ENCODE assay signal across 21 cellular contexts in genomic region chr13:102816633-102817032, GRCh38.
"Had no signal": no experiment of that assay in that cellular context is flagged by ENCODE, and none has a peak within 500 bp of the region (broad histone marks: within the 10 kb centered on the region; RNA-seq: fewer than 3 reads in every experiment).

No MANE protein-coding gene starts in this region.

- H3K4me1 ChIP-seq: parathyroid adenoma, prostate gland, vagina had no signal

- H2AFZ ChIP-seq: parathyroid adenoma had no signal

- H3K27ac ChIP-seq: coronary artery, heart right ventricle, parathyroid adenoma, prostate gland, right lobe of liver, spleen, tibial artery, upper lobe of left lung, vagina had no signal

- H3K36me3 ChIP-seq: prostate gland had no signal

- H3K9ac ChIP-seq: parathyroid adenoma had no signal

- H3K4me3 ChIP-seq: coronary artery, heart right ventricle, prostate gland, right lobe of liver, spleen, tibial artery, upper lobe of left lung, vagina had no signal

- H3K27ac Mint-ChIP-seq: endodermal cell; natural killer cell treated with Interleukin-12 subunit alpha and Interleukin-12 subunit beta and Interleukin-15 and Interleukin-18, amount 100 ng/mL, for 72 hours; stimulated activated memory B cell treated with anti-CD40 and anti-IgM and Interleukin-4, amounts not matched to agents 10 μg/mL and 1 μg/mL and 100 μg/mL, for 72 hours; stimulated activated naive CD8-positive, alpha-beta T cell treated with anti-CD3 and anti-CD28 coated beads, Interleukin-15, Interleukin-2, amounts not matched to agents 100 ng/mL and 50 ng/mL, for 24 hours had no signal

- DNase-seq: effector CD4-positive, alpha-beta T cell; endodermal cell; heart right ventricle; hypothalamus; islet precursor cell; left colon; retina; right lobe of liver; spleen; stimulated activated CD4-positive, alpha-beta T cell treated with anti-CD3 and anti-CD28 coated beads, Interleukin-15, amount 100 ng/mL, for 24 hours; stimulated activated CD4-positive, alpha-beta T cell treated with anti-CD3 and anti-CD28 coated beads, Interleukin-1b, Interleukin-23, amount 100 ng/mL, for 48 hours; stimulated activated CD4-positive, alpha-beta T cell treated with anti-CD3 and anti-CD28 coated beads, Interleukin-4, amount 100 ng/mL, for 24 hours; tibial artery; upper lobe of left lung had no signal

- H3K9me3 ChIP-seq: prostate gland, right lobe of liver, tibial artery, upper lobe of left lung, vagina had no signal

- H3K4me1 Mint-ChIP-seq: endodermal cell had no signal

- H3K27me3 Mint-ChIP-seq: natural killer cell treated with Interleukin-12 subunit alpha and Interleukin-12 subunit beta and Interleukin-15 and Interleukin-18, amount 100 ng/mL, for 72 hours; stimulated activated memory B cell treated with anti-CD40 and anti-IgM and Interleukin-4, amounts not matched to agents 10 μg/mL and 1 μg/mL and 100 μg/mL, for 72 hours; stimulated activated naive CD8-positive, alpha-beta T cell treated with anti-CD3 and anti-CD28 coated beads, Interleukin-15, Interleukin-2, amounts not matched to agents 100 ng/mL and 50 ng/mL, for 24 hours had no signal

- H3K9me3 Mint-ChIP-seq: natural killer cell treated with Interleukin-12 subunit alpha and Interleukin-12 subunit beta and Interleukin-15 and Interleukin-18, amount 100 ng/mL, for 72 hours; stimulated activated naive CD8-positive, alpha-beta T cell treated with anti-CD3 and anti-CD28 coated beads, Interleukin-15, Interleukin-2, amounts not matched to agents 100 ng/mL and 50 ng/mL, for 24 hours had no signal

- H3K27me3 ChIP-seq: heart right ventricle, right lobe of liver, spleen, tibial artery, upper lobe of left lung, vagina had no signal

- H3K4me3 Mint-ChIP-seq: endodermal cell; natural killer cell treated with Interleukin-12 subunit alpha and Interleukin-12 subunit beta and Interleukin-15 and Interleukin-18, amount 100 ng/mL, for 72 hours; stimulated activated memory B cell treated with anti-CD40 and anti-IgM and Interleukin-4, amounts not matched to agents 10 μg/mL and 1 μg/mL and 100 μg/mL, for 72 hours; stimulated activated naive CD8-positive, alpha-beta T cell treated with anti-CD3 and anti-CD28 coated beads, Interleukin-15, Interleukin-2, amounts not matched to agents 100 ng/mL and 50 ng/mL, for 24 hours had no signal
